Comparison of ENCODE assay signal across 8 cellular contexts in the genomic region with DNA sequence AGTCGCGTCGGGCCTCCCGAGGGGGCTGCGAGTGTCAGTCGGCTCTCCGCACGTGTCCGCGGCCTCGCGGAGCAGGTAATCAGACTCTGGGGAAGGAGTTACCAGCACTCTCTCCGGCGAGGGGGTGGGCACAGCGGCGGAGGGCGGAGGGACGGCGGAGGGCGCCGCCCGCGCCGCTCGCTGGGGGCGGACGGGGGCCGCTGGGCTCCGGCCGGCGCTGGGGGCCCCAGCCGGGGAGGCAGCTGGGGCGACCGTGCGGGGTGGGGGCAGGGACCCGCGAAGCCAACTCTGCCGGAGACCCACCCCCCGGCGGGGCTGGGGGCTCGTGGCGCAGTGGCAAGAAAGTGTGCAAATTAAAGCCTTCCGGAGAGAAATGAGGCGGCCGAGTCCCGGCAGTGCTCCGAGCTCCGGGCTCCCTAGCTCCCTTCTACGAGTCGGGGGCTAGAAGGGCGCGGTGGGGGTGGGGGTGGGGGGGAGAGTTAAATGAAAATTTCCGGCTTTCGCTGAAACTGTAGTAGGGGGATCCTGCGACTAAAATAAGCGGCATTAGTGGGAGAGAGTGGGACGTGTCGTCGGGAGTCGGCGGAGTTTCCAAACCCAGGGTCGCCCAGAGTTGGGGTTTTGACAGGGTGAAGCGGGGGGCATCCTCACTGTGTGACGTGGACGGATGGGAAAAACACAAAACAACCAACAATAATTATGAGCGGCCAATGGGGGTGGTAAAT. TPM values are rescaled to one million over a fixed set of nuclear protein-coding genes. Genes with fewer than 3 reads are reported as not detected.
A peak's percentile ranks its signal among the peaks of the same experiment; 100 is the strongest.
DNase-seq lines count a peak whose midpoint lies in the region; ATAC-seq, FAIRE-seq and TF ChIP-seq lines count a peak whose summit lies in the region.

A gene (minus strand): TSS at position 85 of the 725 bp plus-strand sequence. CDS start 3,250 bp downstream, outside the sequence.

- DNase-seq in AG10803 (ENCODE audit: low read depth) (peak; percentile 68), left ventricle myocardium superior (peak; percentile 74), retina (peak; percentile 41), D721Med (ENCODE audit: insufficient read length, low spot score) (no peak)
- DNase-seq in activated naive CD8-positive, alpha-beta T cell treated with anti-CD3 and anti-CD28 coated beads for 36 hours: peak; percentile 77

- peak within 1 kb of the TSS; percentile 87 for H3K4me3 Mint-ChIP-seq in activated naive CD8-positive, alpha-beta T cell treated with anti-CD3 and anti-CD28 coated beads for 36 hours

- H3K4me1 Mint-ChIP-seq in activated naive CD8-positive, alpha-beta T cell treated with anti-CD3 and anti-CD28 coated beads for 36 hours: peaks cover 18% of the 10 kb centered on the region

- peak within 1 kb of the TSS; percentile 64 for H3K9ac ChIP-seq in SU-DHL-6 (ENCODE audit: low read length)

- H3K27me3 Mint-ChIP-seq in activated naive CD8-positive, alpha-beta T cell treated with anti-CD3 and anti-CD28 coated beads for 36 hours: peaks cover 32% of the 10 kb centered on the region

- no peaks in the 10 kb centered on the region for H3K9me2 ChIP-seq in SU-DHL-6 (replicated peaks; ENCODE audit: insufficient read depth, low read length)

- peak within 1 kb of the TSS; percentile 91 for H3K4me3 ChIP-seq in AG10803 (ENCODE audit: low read length)
- peak within 1 kb of the TSS; percentile 58 for H3K4me3 ChIP-seq in SU-DHL-6 (ENCODE audit: insufficient read depth, low read length, poor library complexity, severe bottlenecking)

- peaks cover 26% of the 10 kb centered on the region for H3K36me3 Mint-ChIP-seq in activated naive CD8-positive, alpha-beta T cell treated with anti-CD3 and anti-CD28 coated beads for 36 hours

- H3K9me3 ChIP-seq in SU-DHL-6 (ENCODE audit: insufficient read depth, low read length): no peaks in the 10 kb centered on the region

- peaks cover 3% of the 10 kb centered on the region; the same call in 1 of the 2 replicates for H3K36me3 ChIP-seq in SU-DHL-6 (ENCODE audit: low read length)

- peak within 1 kb of the TSS; percentile 91 for H3K27ac Mint-ChIP-seq in activated naive CD8-positive, alpha-beta T cell treated with anti-CD3 and anti-CD28 coated beads for 36 hours

- H3F3A ChIP-seq in SU-DHL-6 (ENCODE audit: insufficient read depth): peaks cover 8% of the 10 kb centered on the region

- peak; percentile 46 for TF ChIP-seq POLR2A in GM19193 (IDR thresholded peaks at IDR 0.05; ENCODE audit: extremely low read depth, insufficient read depth, insufficient read length)

- no peaks in the 10 kb centered on the region for H4K20me1 ChIP-seq in SU-DHL-6 (ENCODE audit: low read depth, low read length)

- peak within 1 kb of the TSS; percentile 85 for H3K4me2 ChIP-seq in SU-DHL-6 (ENCODE audit: low read depth, low read length, poor library complexity, severe bottlenecking)

- no peaks in the 10 kb centered on the region for H3K27me3 ChIP-seq in SU-DHL-6 (ENCODE audit: low read length)

- H3K9me3 Mint-ChIP-seq in activated naive CD8-positive, alpha-beta T cell treated with anti-CD3 and anti-CD28 coated beads for 36 hours: no peaks in the 10 kb centered on the region

- H3K27ac ChIP-seq in SU-DHL-6 (ENCODE audit: low read depth, low read length): peak within 1 kb of the TSS; percentile 78

- intact Hi-C loops in left ventricle myocardium superior (cut with micrococcal nuclease): no loop called here

- no peak for FAIRE-seq in D721Med (lab: Jason Lieb, UNC)

- TF ChIP-seq CTCF in AG10803 (conservative IDR thresholded peaks at IDR 0.05; ENCODE audit: low read length) (no peak), SU-DHL-6 (IDR thresholded peaks at IDR 0.05; ENCODE audit: insufficient read depth, low read length, poor library complexity, severe bottlenecking) (no peak), D721Med (IDR thresholded peaks at IDR 0.05; ENCODE audit: insufficient read depth, missing control alignments) (no peak)

- ATAC-seq in HG03565 (IDR thresholded peaks at IDR 0.05; ENCODE audit: unreplicated experiment): peak; percentile 25
- peak; percentile 53 for ATAC-seq in left ventricle myocardium superior

- H2AFZ ChIP-seq in SU-DHL-6 (ENCODE audit: low read depth, low read length, severe bottlenecking): peak within 1 kb of the TSS; percentile 58

- H3K79me2 ChIP-seq in SU-DHL-6 (ENCODE audit: insufficient read depth, low read length): peaks cover 25% of the 10 kb centered on the region

RNA-seq across cellular contexts. Expression of the gene that starts here (rescaled TPM):
- total RNA-seq in activated naive CD8-positive, alpha-beta T cell treated with anti-CD3 and anti-CD28 coated beads for 36 hours: 100 to 1,000 TPM; 103 to 106 TPM
- total RNA-seq in left ventricle myocardium superior: 27.5 TPM
